Comparison of ENCODE assay signal across 9 cellular contexts in the genomic region with DNA sequence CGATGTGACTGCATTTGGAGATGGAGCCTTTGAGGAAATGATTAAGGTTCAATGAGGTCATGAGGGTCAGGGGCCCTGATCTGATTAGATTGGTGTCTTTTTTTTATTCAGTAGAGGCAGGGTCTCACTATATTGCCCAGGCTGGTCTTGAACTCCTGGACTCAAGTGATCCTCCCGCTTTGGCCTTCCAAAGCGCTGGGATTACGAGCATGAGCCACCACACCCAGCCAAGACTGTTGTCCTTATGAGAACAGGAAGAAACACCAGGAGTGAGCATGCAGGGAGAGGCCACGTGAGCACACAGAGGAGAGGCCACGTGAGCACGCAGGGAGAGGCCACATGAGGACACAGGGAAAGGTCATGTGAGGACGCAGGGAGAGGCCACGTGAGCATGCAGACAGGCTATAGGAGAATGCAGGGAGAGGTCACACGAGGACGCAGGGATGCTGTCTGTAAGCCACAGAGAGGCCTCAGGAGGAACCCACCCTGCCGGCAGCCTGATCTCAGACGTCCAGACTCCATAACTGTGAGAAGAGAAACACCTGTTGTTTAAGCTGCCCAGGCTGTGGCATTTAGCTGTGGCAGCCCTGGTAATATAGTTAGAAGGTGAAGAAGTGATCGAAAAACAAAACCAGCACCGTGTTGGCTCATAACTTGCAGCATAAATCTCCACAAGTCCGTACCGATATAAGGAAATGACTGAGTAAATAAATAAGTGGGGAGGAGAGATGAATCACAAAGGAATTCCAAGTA. TPM values are rescaled to one million over a fixed set of nuclear protein-coding genes. Genes with fewer than 3 reads are reported as not detected.
DNase-seq lines count a peak whose midpoint lies in the region; ATAC-seq and TF ChIP-seq lines count a peak whose summit lies in the region.
"Had no signal": no experiment of that assay in that cellular context is flagged by ENCODE, and none has a peak within 500 bp of the region (broad histone marks: within the 10 kb centered on the region; RNA-seq: fewer than 3 reads in every experiment).

No MANE protein-coding gene starts in this region.

- peak overlapping the region; percentile 69 for H3K4me2 ChIP-seq in PC-9

- DNase-seq in HK-2 (ENCODE audit: unreplicated experiment) = peak; percentile 42
- DNase-seq in PC-9 = peak; percentile 89 to 92
- peak; percentile 75 for DNase-seq in fibroblast of the aortic adventitia (ENCODE audit: low read depth)
- DNase-seq in stomach = peak; percentile 90
- no peak for DNase-seq in COR-L47 (lab: John Stamatoyannopoulos, UW)
- DNase-seq in activated naive CD8-positive, alpha-beta T cell treated with anti-CD3 and anti-CD28 coated beads for 36 hours = no peak

- no peaks in the 10 kb centered on the region for H4K20me1 ChIP-seq in PC-9 (ENCODE audit: insufficient read depth)

- H3F3A ChIP-seq in PC-9 (ENCODE audit: insufficient read depth, low read depth) = peaks cover 28% of the 10 kb centered on the region

- peaks cover 7% of the 10 kb centered on the region; the same call in 1 of the 2 replicates for H3K79me2 ChIP-seq in PC-9 (ENCODE audit: low read depth)

- H3K36me3 ChIP-seq in PC-9 (ENCODE audit: low read depth) (no peaks in the 10 kb centered on the region), stomach (no peaks in the 10 kb centered on the region)

- peak overlapping the region; percentile 33; the same call in 1 of the 2 replicates for H3K4me3 ChIP-seq in PC-9
- H3K4me3 ChIP-seq in fibroblast of the aortic adventitia (ENCODE audit: low read depth, low read length) = no peak overlapping the region
- no peak overlapping the region for H3K4me3 ChIP-seq in stomach

- H3K4me3 Mint-ChIP-seq in activated naive CD8-positive, alpha-beta T cell treated with anti-CD3 and anti-CD28 coated beads for 36 hours = no peak overlapping the region

- peak overlapping the region; percentile 94 for H3K27ac ChIP-seq in PC-9
- peak overlapping the region; percentile 79 to 85 (median 84) for H3K27ac ChIP-seq in stomach

- TF ChIP-seq CTCF in PC-9 (conservative IDR thresholded peaks at IDR 0.05) (no peak), fibroblast of the aortic adventitia (IDR thresholded peaks at IDR 0.05; ENCODE audit: insufficient read depth, low read length) (no peak), stomach (IDR thresholded peaks at IDR 0.05) (no peak)

- H3K27ac Mint-ChIP-seq in activated naive CD8-positive, alpha-beta T cell treated with anti-CD3 and anti-CD28 coated beads for 36 hours = no peak overlapping the region

- 16 to 33% (median 20%) methylated on average over 17 of the region's 17 CpGs for WGBS in stomach, 5 donors

- H3K4me1 ChIP-seq in PC-9 (replicated peaks; ENCODE audit: insufficient read depth) (peaks cover 36% of the 10 kb centered on the region), stomach (peaks cover 19 to 63% (median 45%) of the 10 kb centered on the region in 4 donors)

- H3K9me3 Mint-ChIP-seq in activated naive CD8-positive, alpha-beta T cell treated with anti-CD3 and anti-CD28 coated beads for 36 hours = no peaks in the 10 kb centered on the region

- no peak for TF ChIP-seq EP300 in stomach (IDR thresholded peaks at IDR 0.05)

- no peaks in the 10 kb centered on the region for H3K36me3 Mint-ChIP-seq in activated naive CD8-positive, alpha-beta T cell treated with anti-CD3 and anti-CD28 coated beads for 36 hours

- no peak overlapping the region for H2AFZ ChIP-seq in PC-9

- H3K9me2 ChIP-seq in PC-9 (ENCODE audit: insufficient read depth) = no peaks in the 10 kb centered on the region

- no TSS peak for BruUV-seq in PC-9 (replicated peaks; lab: Mats Ljungman, UMichigan)

- POLR2A ChIA-PET in PC-9 (lab: Charles Lee; ENCODE audit: unreplicated experiment) = interaction anchor here (0.5 kb wide), 1 partner anchor 24 kb away, joined by 4 read pairs; no protein-coding TSS in a partner anchor

- no peaks in the 10 kb centered on the region for H3K27me3 ChIP-seq in PC-9 (ENCODE audit: insufficient read depth, low read depth)
- H3K27me3 ChIP-seq in stomach = no peaks in the 10 kb centered on the region

- CTCF ChIA-PET in PC-9 (lab: Charles Lee) = no interaction called here

- peaks cover 6% of the 10 kb centered on the region for H3K4me1 Mint-ChIP-seq in activated naive CD8-positive, alpha-beta T cell treated with anti-CD3 and anti-CD28 coated beads for 36 hours

- ATAC-seq in HG03045 (IDR thresholded peaks at IDR 0.05; ENCODE audit: unreplicated experiment) (no peak), GM21825 (IDR thresholded peaks at IDR 0.05; ENCODE audit: unreplicated experiment) (no peak)

- H3K27me3 Mint-ChIP-seq in activated naive CD8-positive, alpha-beta T cell treated with anti-CD3 and anti-CD28 coated beads for 36 hours = no peaks in the 10 kb centered on the region

- intact Hi-C loops in PC-9 (cut with micrococcal nuclease; ENCODE audit: unreplicated experiment) = loop anchor here (10.0 kb wide), 1 partner anchor 47 kb away; a partner anchor contains a TSS
- intact Hi-C loops in stomach (cut with DNase I; ENCODE audit: low total_unique reads) = no loop called here

- H3K9me3 ChIP-seq in PC-9 (ENCODE audit: insufficient read depth, low read depth) (no peaks in the 10 kb centered on the region), stomach (no peaks in the 10 kb centered on the region)

- no peak for TF ChIP-seq POLR2A in stomach (IDR thresholded peaks at IDR 0.05)

RNA-seq across cellular contexts. Expression of a gene that starts 14.5 kb away (rescaled TPM):
- total RNA-seq in PC-9 (2021) (151 and 181 TPM in 2 replicates), fibroblast of the aortic adventitia (ENCODE audit: low replicate concordance) (28.9 and 52.7 TPM in 2 replicates), stomach (100 to 1,000 TPM in 4 of 5 donors, 10 to 100 TPM in 1; 58.0 to 180 (median 140) TPM)
- 10 to 100 TPM; 55.9 to 66.7 (median 65.4) TPM for polyA plus RNA-seq in stomach
- total RNA-seq in activated naive CD8-positive, alpha-beta T cell treated with anti-CD3 and anti-CD28 coated beads for 36 hours = 100 to 1,000 TPM; 110 to 115 TPM

RNA-seq across cellular contexts. Expression of a gene that starts 29.4 kb away (rescaled TPM):
- total RNA-seq in PC-9 (2021) = 0.48 and 0.68 TPM in 2 replicates
- not detected in 2 replicates for total RNA-seq in fibroblast of the aortic adventitia (ENCODE audit: low replicate concordance)
- 1 to 10 TPM in 2 of 5 donors, not detected in 3; 2.0 to 4.3 TPM for total RNA-seq in stomach
- 1 to 10 TPM; 2.1 to 8.6 (median 3.7) TPM for polyA plus RNA-seq in stomach
- 100 to 1,000 TPM; 291 to 293 TPM for total RNA-seq in activated naive CD8-positive, alpha-beta T cell treated with anti-CD3 and anti-CD28 coated beads for 36 hours
- total RNA-seq: dermis microvascular lymphatic vessel endothelial cell had no signal

RNA-seq across cellular contexts. Expression of a gene that starts 45.5 kb away (rescaled TPM):
- total RNA-seq in PC-9 (2021) (3.6 and 6.3 TPM in 2 replicates), fibroblast of the aortic adventitia (ENCODE audit: low replicate concordance) (9.8 and 34.2 TPM in 2 replicates), stomach (10 to 100 TPM in 2 of 5 donors, 1 to 10 TPM in 3; 1.8 to 48.8 (median 6.7) TPM)
- polyA plus RNA-seq in stomach = 10 to 100 TPM in 2 of 3 donors, 1 to 10 TPM in 1; 9.3 to 23.1 (median 10.2) TPM
- under 1 TPM; 0.72 to 0.74 TPM for total RNA-seq in activated naive CD8-positive, alpha-beta T cell treated with anti-CD3 and anti-CD28 coated beads for 36 hours

RNA-seq across cellular contexts. Expression of a gene that starts 59.2 kb away (rescaled TPM):
- total RNA-seq in PC-9 (2021) (157 and 198 TPM in 2 replicates), fibroblast of the aortic adventitia (ENCODE audit: low replicate concordance) (13.0 and 44.6 TPM in 2 replicates), stomach (10 to 100 TPM; 29.2 to 87.9 (median 53.3) TPM)
- polyA plus RNA-seq in stomach = 10 to 100 TPM in 2 of 3 donors, 1 to 10 TPM in 1; 4.9 to 39.8 (median 20.4) TPM
- total RNA-seq in activated naive CD8-positive, alpha-beta T cell treated with anti-CD3 and anti-CD28 coated beads for 36 hours = 10 to 100 TPM; 75.8 to 79.3 TPM

Comparison
In these comparisons a context has a peak if more than half of its experiments do, and no peak if none do; other contexts are left out.
1. DNase-seq: peak in HK-2 (single experiment), PC-9 (2 of 2), fibroblast of the aortic adventitia (single experiment) and stomach (single experiment); none in COR-L47 (single experiment) and activated naive CD8-positive, alpha-beta T cell treated with anti-CD3 and anti-CD28 coated beads for 36 hours (single experiment).
2. RNA of a gene that starts 29.4 kb away (total RNA-seq): 291 to 293 TPM in activated naive CD8-positive, alpha-beta T cell treated with anti-CD3 and anti-CD28 coated beads for 36 hours; 0.48 to 0.68 TPM in PC-9, not detected in fibroblast of the aortic adventitia and 2.0 to 4.3 TPM in stomach; every median in the first group is over 10 times any median in the second.